In genomic region chr7:78176186-78176585, GRCh38 we compare ENCODE assay signal across 20 cellular contexts.
DNase-seq lines count a peak whose midpoint lies in the region; ATAC-seq and TF ChIP-seq lines count a peak whose summit lies in the region.
"Had no signal": no experiment of that assay in that cellular context is flagged by ENCODE, and none has a peak within 500 bp of the region (broad histone marks: within the 10 kb centered on the region; RNA-seq: fewer than 3 reads in every experiment).

No MANE protein-coding gene starts in this region.

- ATAC-seq in GM21526 (IDR thresholded peaks at IDR 0.05; ENCODE audit: low FRiP score, unreplicated experiment), result no peak
- ATAC-seq: lower lobe of right lung; Panc1; SK-N-SH treated with all-trans-retinoic acid at 6 μM for 48 hours; stimulated activated memory B cell treated with anti-CD40 and anti-IgM and Interleukin-4, amounts not matched to agents 10 μg/mL and 1 μg/mL and 100 μg/mL, for 72 hours had no signal

- no peaks in the 10 kb centered on the region for H3K36me3 ChIP-seq in osteoblast (ENCODE audit: insufficient read depth, low read length)
- H3K36me3 ChIP-seq: lower lobe of right lung had no signal

- H3K27me3 ChIP-seq in osteoblast (ENCODE audit: insufficient read depth, low read length), result no peaks in the 10 kb centered on the region

- H2AFZ ChIP-seq in osteoblast (ENCODE audit: low read length), result no peak overlapping the region

- H3K4me3 ChIP-seq in AG10803 (ENCODE audit: low read length) (no peak overlapping the region), coronary artery (peak overlapping the region; percentile 14), osteoblast (ENCODE audit: insufficient read depth, low read length) (no peak overlapping the region)
- H3K4me3 ChIP-seq: lower lobe of right lung had no signal

- DNase-seq in AG10803 (ENCODE audit: low read depth) (peak; percentile 67), NCI-H2227 (lab: John Stamatoyannopoulos, UW; ENCODE audit: unreplicated experiment) (peak; percentile 34), coronary artery (ENCODE audit: low spot score) (no peak), osteoblast (ENCODE audit: insufficient read length, low spot score, missing footprints) (peak; percentile 55), kidney tubule cell (ENCODE audit: low spot score) (no peak), HUDEP-2 (lab: John Stamatoyannopoulos, UW; ENCODE audit: unreplicated experiment in 76 of 76) (no peak)
- no peak for DNase-seq in activated CD8-positive, alpha-beta memory T cell treated with anti-CD3 and anti-CD28 coated beads, Interleukin-2, amount 50 U/mL, for 4 hours
- DNase-seq: activated CD4-positive, alpha-beta T cell treated with anti-CD3 and anti-CD28 coated beads for 4 hours; activated gamma-delta T cell; amniotic stem cell; CD8-positive, alpha-beta memory T cell; glutamatergic neuron; immature natural killer cell; lower lobe of right lung; naive B cell; NCI-H2081 treated with DMSO at 0.1 percent for 48 hours had no signal

- no peaks in the 10 kb centered on the region for H3K9me3 ChIP-seq in osteoblast (ENCODE audit: low read depth, low read length)
- H3K9me3 ChIP-seq: lower lobe of right lung had no signal

- no peaks in the 10 kb centered on the region for H3K79me2 ChIP-seq in osteoblast (ENCODE audit: insufficient read depth, low read length)

- no peaks in the 10 kb centered on the region for H4K20me1 ChIP-seq in osteoblast (ENCODE audit: insufficient read depth, low read length)

- TF ChIP-seq CTCF in AG10803 (conservative IDR thresholded peaks at IDR 0.05; ENCODE audit: low read length) (no peak), coronary artery (IDR thresholded peaks at IDR 0.05) (no peak), osteoblast (IDR thresholded peaks at IDR 0.05; ENCODE audit: extremely low read depth, low read depth, low read length) (no peak)

- no peaks in the 10 kb centered on the region for H3K4me1 ChIP-seq in osteoblast (ENCODE audit: insufficient read depth, low read length)
- H3K4me1 ChIP-seq: lower lobe of right lung had no signal

- H3K27ac ChIP-seq in coronary artery, result peak overlapping the region; percentile 17 to 73
- no peak overlapping the region for H3K27ac ChIP-seq in osteoblast (ENCODE audit: low read depth, low read length)
- H3K27ac ChIP-seq: lower lobe of right lung had no signal

- H3K4me2 ChIP-seq in osteoblast (ENCODE audit: insufficient read depth, low read length), result no peak overlapping the region

Comparison
In these comparisons a context has a peak if more than half of its experiments do, and no peak if none do; other contexts are left out.
1. DNase-seq: peak in AG10803 (single experiment), NCI-H2227 (single experiment) and osteoblast (single experiment); none in coronary artery (single experiment), activated CD8-positive, alpha-beta memory T cell treated with anti-CD3 and anti-CD28 coated beads, Interleukin-2, amount 50 U/mL, for 4 hours (single experiment), kidney tubule cell (single experiment) and HUDEP-2 (0 of 76).